ENCODE assay signal across 8 cellular contexts in genomic region chr15:38069001-38069400, GRCh38.
A peak's percentile ranks its signal among the peaks of the same experiment; 100 is the strongest.
DNase-seq lines count a peak whose midpoint lies in the region; ATAC-seq and TF ChIP-seq lines count a peak whose summit lies in the region.

No MANE protein-coding gene starts in this region.

- TF ChIP-seq CTCF in neutrophil (IDR thresholded peaks at IDR 0.05), result no peak

- peak overlapping the region; percentile 81 for H3K27ac ChIP-seq in neutrophil

- no peaks in the 10 kb centered on the region for H3K36me3 ChIP-seq in neutrophil

- H3K4me3 ChIP-seq in neutrophil (ENCODE audit: low read depth in 1 of 2, low read length in 1 of 2), result peak overlapping the region; percentile 30 to 31

- H3K9me3 ChIP-seq in neutrophil, result no peaks in the 10 kb centered on the region

- peaks cover 41 to 57% of the 10 kb centered on the region in 2 experiments for H3K4me1 ChIP-seq in neutrophil (ENCODE audit: control insufficient read depth in 1 of 2, insufficient read depth in 1 of 2, low read depth in 1 of 2, low read length in 1 of 2)

- peaks cover 38% of the 10 kb centered on the region for H3K27me3 ChIP-seq in neutrophil

- DNase-seq in ELR (ENCODE audit: low read depth) (peak; percentile 86), ureter (ENCODE audit: low spot score) (no peak), NCI-H2029 (lab: John Stamatoyannopoulos, UW) (no peak)

- ATAC-seq in GM21367 (IDR thresholded peaks at IDR 0.05; ENCODE audit: unreplicated experiment) (peak; percentile 69), HG03558 (IDR thresholded peaks at IDR 0.05; ENCODE audit: extremely low read depth, unreplicated experiment) (peak; percentile 70), SK-N-SH treated with all-trans-retinoic acid at 6 μM for 48 hours (peak; percentile 65), esophagus mucosa (peak; percentile 73)

TF ChIP-seq in SK-N-SH treated with all-trans-retinoic acid at 6 μM for 48 hours, 23 proteins besides CTCF, POLR2A, EP300 and RAD21:
- TF ChIP-seq ZC3H10 (CRISPR knock-in tag; IDR thresholded peaks at IDR 0.05) (no peak), BACH2 (CRISPR knock-in tag; IDR thresholded peaks at IDR 0.05; ENCODE audit: borderline replicate concordance) (no peak), ZNF8 (CRISPR knock-in tag; IDR thresholded peaks at IDR 0.05) (no peak), TCF4 (CRISPR knock-in tag; IDR thresholded peaks at IDR 0.05; ENCODE audit: borderline replicate concordance) (no peak), CREB5 (CRISPR knock-in tag; IDR thresholded peaks at IDR 0.05; ENCODE audit: low read depth) (no peak), ZNF70 (CRISPR knock-in tag; IDR thresholded peaks at IDR 0.05) (no peak), RARB (CRISPR knock-in tag; IDR thresholded peaks at IDR 0.05) (no peak), SNAI2 (CRISPR knock-in tag; IDR thresholded peaks at IDR 0.05) (no peak), CSDC2 (CRISPR knock-in tag; IDR thresholded peaks at IDR 0.05) (no peak), ESRRG (CRISPR knock-in tag; IDR thresholded peaks at IDR 0.05) (no peak)
